ENCODE assay signal across 8 cellular contexts in genomic region chr5:7878381-7878873, GRCh38. TPM values are rescaled to one million over a fixed set of nuclear protein-coding genes. Genes with fewer than 3 reads are reported as not detected.
A peak's percentile ranks its signal among the peaks of the same experiment; 100 is the strongest.
DNase-seq lines count a peak whose midpoint lies in the region; ATAC-seq, FAIRE-seq and TF ChIP-seq lines count a peak whose summit lies in the region.

No MANE protein-coding gene starts in this region.

- DNase-seq in GM12891 (ENCODE audit: insufficient read length, low spot score), result peak; percentile 16
- DNase-seq in M059J (ENCODE audit: low read depth), result peak; percentile 23
- DNase-seq in fibroblast of lung (ENCODE audit: low read depth in 2 of 2), result peak; percentile 41 to 79
- no peak for DNase-seq in NCI-H146 treated with DMSO at 0.1 percent for 48 hours (lab: John Stamatoyannopoulos, UW; ENCODE audit: unreplicated experiment)
- no peak for DNase-seq in ascending aorta (ENCODE audit: low spot score in 2 of 2)
- no peak for DNase-seq in pons (ENCODE audit: low spot score)
- no peak for DNase-seq in naive thymus-derived CD8-positive, alpha-beta T cell

- H3K9me3 ChIP-seq in fibroblast of lung (ENCODE audit: control insufficient read depth, insufficient read depth, low read depth, low read length) (no peaks in the 10 kb centered on the region), ascending aorta (no peaks in the 10 kb centered on the region)

- peak overlapping the region in 1 of 10 donors; percentile 49 for H3K27ac Mint-ChIP-seq in naive thymus-derived CD8-positive, alpha-beta T cell

- POLR2A ChIA-PET in naive thymus-derived CD8-positive, alpha-beta T cell (lab: Charles Lee), result no interaction called here

- H3K27me3 Mint-ChIP-seq in naive thymus-derived CD8-positive, alpha-beta T cell, result no peaks in the 10 kb centered on the region

- no peak for FAIRE-seq in GM12891 (lab: Jason Lieb, UNC)

- H3K4me3 ChIP-seq in fibroblast of lung (replicated peaks in 1 of 4; ENCODE audit: control extremely low read depth in 1 of 4, insufficient read depth in 1 of 4, low read depth in 3 of 4, low read length in 4 of 4), result no peak overlapping the region
- H3K4me3 ChIP-seq in ascending aorta, result no peak overlapping the region

- peaks cover 0 to 90% (median 19%) of the 10 kb centered on the region in 3 donors for H3K36me3 Mint-ChIP-seq in naive thymus-derived CD8-positive, alpha-beta T cell

- H3K27me3 ChIP-seq in fibroblast of lung (ENCODE audit: control insufficient read depth, insufficient read depth, low read length), result no peaks in the 10 kb centered on the region
- H3K27me3 ChIP-seq in ascending aorta, result no peaks in the 10 kb centered on the region

- no peaks in the 10 kb centered on the region for H4K20me1 ChIP-seq in fibroblast of lung (ENCODE audit: control insufficient read depth, extremely low read depth, insufficient read depth, low read length)

- H3K4me2 ChIP-seq in fibroblast of lung (ENCODE audit: extremely low read depth, insufficient read depth, low read length), result no peak overlapping the region

- H3K9ac ChIP-seq in fibroblast of lung (ENCODE audit: insufficient read depth, low read length), result no peak overlapping the region

- H3K9me3 Mint-ChIP-seq in naive thymus-derived CD8-positive, alpha-beta T cell, result no peaks in the 10 kb centered on the region

- no peak for TF ChIP-seq POLR2A in GM12891 (IDR thresholded peaks at IDR 0.05; ENCODE audit: low read depth, low read length)

- peaks cover 5% of the 10 kb centered on the region for H3K79me2 ChIP-seq in fibroblast of lung (ENCODE audit: control insufficient read depth, insufficient read depth, low read length)

- no peak overlapping the region for H3K4me3 Mint-ChIP-seq in naive thymus-derived CD8-positive, alpha-beta T cell

- TF ChIP-seq CTCF in fibroblast of lung (conservative IDR thresholded peaks at IDR 0.05 in 1 of 2, IDR thresholded peaks at IDR 0.05 in 1 of 2; ENCODE audit: low read depth in 1 of 2, low read length in 2 of 2) (no peak), ascending aorta (IDR thresholded peaks at IDR 0.05) (no peak)

- H3K4me1 ChIP-seq in fibroblast of lung (ENCODE audit: control insufficient read depth, extremely low read depth, insufficient read depth, low read length) (peaks cover 7% of the 10 kb centered on the region), ascending aorta (no peaks in the 10 kb centered on the region)

- H3K27ac ChIP-seq in fibroblast of lung (ENCODE audit: insufficient read depth, low read length) (no peak overlapping the region), ascending aorta (no peak overlapping the region)

- intact Hi-C loops in ascending aorta (cut with DNase I), result no loop called here

- H3K36me3 ChIP-seq in fibroblast of lung (ENCODE audit: control insufficient read depth, insufficient read depth, low read length) (peaks cover 10% of the 10 kb centered on the region), ascending aorta (peaks cover 32 to 77% of the 10 kb centered on the region in 2 donors)

- peak; percentile 95 for ATAC-seq in GM21619 (IDR thresholded peaks at IDR 0.05; ENCODE audit: unreplicated experiment)
- ATAC-seq in naive thymus-derived CD8-positive, alpha-beta T cell, result no peak

- H3K4me1 Mint-ChIP-seq in naive thymus-derived CD8-positive, alpha-beta T cell, result peaks cover 17 to 45% (median 34%) of the 10 kb centered on the region in 4 donors

- no peak overlapping the region for H2AFZ ChIP-seq in fibroblast of lung (ENCODE audit: low read length)

TF ChIP-seq in GM12891, 5 proteins besides CTCF, POLR2A, EP300 and RAD21:
- no peak for TF ChIP-seq POLR2AphosphoS5 (IDR thresholded peaks at IDR 0.05; ENCODE audit: low read depth, low read length)

RNA-seq across cellular contexts. Expression of gene MTRR, which starts 9.5 kb away (rescaled TPM):
- 28.2 TPM for polyA plus RNA-seq in GM12891 (2012; ENCODE audit: low read depth, missing spikeins)
- 45.1 and 55.0 TPM in 2 replicates for total RNA-seq in M059J (2014; rRNA removed; shearing (Covaris generic))
- total RNA-seq in fibroblast of lung (19.0 and 21.1 TPM in 2 replicates), ascending aorta (15.0 TPM)
- polyA plus RNA-seq in fibroblast of lung, result 40.5 and 45.1 TPM in 2 replicates
- polyA plus RNA-seq in fibroblast of lung (2012), result 22.6 and 23.7 TPM in 2 replicates
- 32.2 and 50.2 TPM in 2 replicates for polyA minus RNA-seq in fibroblast of lung (ENCODE audit: low replicate concordance)
- 10 to 100 TPM; 54.1 to 63.9 TPM for total RNA-seq in naive thymus-derived CD8-positive, alpha-beta T cell
- polyA plus RNA-seq in naive thymus-derived CD8-positive, alpha-beta T cell, result 10 to 100 TPM; 26.1 to 33.3 (median 32.5) TPM

RNA-seq across cellular contexts. Expression of gene FASTKD3, which starts 9.6 kb away (rescaled TPM):
- 7.6 TPM for polyA plus RNA-seq in GM12891 (2012; ENCODE audit: low read depth, missing spikeins)
- total RNA-seq in M059J (2014; rRNA removed; shearing (Covaris generic)), result 30.7 and 32.6 TPM in 2 replicates
- total RNA-seq in fibroblast of lung (10.8 and 12.7 TPM in 2 replicates), ascending aorta (not detected)
- 16.8 and 19.0 TPM in 2 replicates for polyA plus RNA-seq in fibroblast of lung
- 7.9 and 8.9 TPM in 2 replicates for polyA plus RNA-seq in fibroblast of lung (2012)
- 3.6 and 5.5 TPM in 2 replicates for polyA minus RNA-seq in fibroblast of lung (ENCODE audit: low replicate concordance)
- total RNA-seq in naive thymus-derived CD8-positive, alpha-beta T cell, result 10 to 100 TPM; 13.3 to 13.7 TPM
- 10 to 100 TPM in 2 of 3 donors, 1 to 10 TPM in 1; 6.0 to 13.1 (median 11.0) TPM for polyA plus RNA-seq in naive thymus-derived CD8-positive, alpha-beta T cell

RNA-seq across cellular contexts. Expression of gene CFAP90, which starts 27.5 kb away (rescaled TPM):
- polyA plus RNA-seq in GM12891 (2012; ENCODE audit: low read depth, missing spikeins), result not detected
- total RNA-seq in M059J (2014; rRNA removed; shearing (Covaris generic)), result 0.44 TPM in 1 of 2 replicates, not detected in the other
- total RNA-seq in fibroblast of lung (0.26 TPM in 1 of 2 replicates, not detected in the other), ascending aorta (not detected)
- not detected in 2 replicates for polyA plus RNA-seq in fibroblast of lung
- not detected in 2 replicates for polyA plus RNA-seq in fibroblast of lung (2012)
- not detected in 2 replicates for polyA minus RNA-seq in fibroblast of lung (ENCODE audit: low replicate concordance)
- total RNA-seq in naive thymus-derived CD8-positive, alpha-beta T cell, result not detected
- not detected for polyA plus RNA-seq in naive thymus-derived CD8-positive, alpha-beta T cell

Comparison
In these comparisons a context has a peak if more than half of its experiments do, and no peak if none do; other contexts are left out.
1. DNase-seq: peak in GM12891 (single experiment), M059J (single experiment) and fibroblast of lung (2 of 2); none in NCI-H146 treated with DMSO at 0.1 percent for 48 hours (single experiment), ascending aorta (0 of 2), pons (single experiment) and naive thymus-derived CD8-positive, alpha-beta T cell (0 of 10).
2. RNA of gene FASTKD3, which starts 9.6 kb away (total RNA-seq): 30.7 to 32.6 TPM in M059J, 13.3 to 13.7 TPM in naive thymus-derived CD8-positive, alpha-beta T cell and 10.8 to 12.7 TPM in fibroblast of lung; not detected in ascending aorta (single experiment); every median in the first group is over 10 times any median in the second.